Comparison of ENCODE assay signal across 23 cellular contexts in the genomic region with DNA sequence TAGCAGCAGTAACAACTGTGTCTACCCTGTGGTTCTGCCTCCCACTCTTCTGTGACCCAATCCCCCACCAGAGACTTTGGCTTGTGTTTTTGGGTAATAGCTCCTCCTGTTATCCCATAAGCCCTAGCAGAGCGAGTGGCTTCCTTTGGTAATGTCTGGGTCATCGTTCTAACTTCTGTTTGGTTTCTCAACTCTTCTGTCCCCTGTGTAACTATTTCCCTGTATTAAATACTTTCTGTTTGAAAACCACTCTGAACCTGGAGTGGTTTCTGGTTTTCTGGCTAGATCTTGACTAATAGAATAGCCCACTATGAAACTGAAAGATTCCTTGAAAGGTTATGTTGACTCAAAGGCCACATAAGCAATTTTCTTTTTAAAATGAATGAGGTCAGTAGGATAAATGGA.
DNase-seq lines count a peak whose midpoint lies in the region; ATAC-seq, FAIRE-seq and TF ChIP-seq lines count a peak whose summit lies in the region.
"Had no signal": no experiment of that assay in that cellular context is flagged by ENCODE, and none has a peak within 500 bp of the region (broad histone marks: within the 10 kb centered on the region; RNA-seq: fewer than 3 reads in every experiment).

No MANE protein-coding gene starts in this region.

- FAIRE-seq in RCC 7860 (lab: Jason Lieb, UNC), result no peak
- FAIRE-seq: pancreas had no signal

- peaks cover 15% of the 10 kb centered on the region for H3K4me1 Mint-ChIP-seq in nephron progenitor cell
- no peaks in the 10 kb centered on the region for H3K4me1 Mint-ChIP-seq in Caco-2 (ENCODE audit: low read depth, unreplicated experiment)
- H3K4me1 Mint-ChIP-seq: CD14-positive monocyte; central memory CD8-positive, alpha-beta T cell; naive thymus-derived CD8-positive, alpha-beta T cell had no signal

- H3K27ac Mint-ChIP-seq in nephron progenitor cell, result peak overlapping the region; percentile 46
- no peak overlapping the region for H3K27ac Mint-ChIP-seq in Caco-2 (ENCODE audit: unreplicated experiment)
- H3K27ac Mint-ChIP-seq: naive thymus-derived CD8-positive, alpha-beta T cell had no signal

- H3K27ac ChIP-seq in left ventricle myocardium inferior (replicated peaks), result peak overlapping the region; percentile 21
- peak overlapping the region in 1 of 2 donors; percentile 18 for H3K27ac ChIP-seq in right atrium auricular region
- H3K27ac ChIP-seq: epithelial cell of prostate, foreskin keratinocyte, pancreas, PC-9, SJCRH30 had no signal

- DNase-seq in left ventricle myocardium inferior (no peak), right atrium auricular region (ENCODE audit: low spot score) (no peak), OCI-M1 (lab: John Stamatoyannopoulos, UW) (peak; percentile 21), nephron progenitor cell (no peak), RCC 7860 (ENCODE audit: low spot score) (no peak), dedifferentiated amniotic fluid mesenchymal stem cell (ENCODE audit: extremely low spot score) (no peak), Caco-2 (no peak)
- DNase-seq: activated CD4-positive, alpha-beta T cell treated with anti-CD3 and anti-CD28 coated beads for 48 hours; activated naive CD4-positive, alpha-beta T cell; anterior cingulate cortex; foreskin keratinocyte; GF-D8; KG1; naive thymus-derived CD8-positive, alpha-beta T cell; NCI-H187 treated with DMSO at 0.1 percent for 48 hours; NCI-H345; pancreas; PC-9; SJCRH30 had no signal

- H3K4me1 ChIP-seq in left ventricle myocardium inferior (peaks cover 20% of the 10 kb centered on the region), right atrium auricular region (peaks cover 0 to 5% of the 10 kb centered on the region in 2 donors), Caco-2 (no peaks in the 10 kb centered on the region)
- H3K4me1 ChIP-seq: foreskin keratinocyte, SJCRH30 had no signal

- H3K4me3 ChIP-seq in left ventricle myocardium inferior (no peak overlapping the region), right atrium auricular region (no peak overlapping the region), Caco-2 (ENCODE audit: low read depth, low read length) (no peak overlapping the region)
- H3K4me3 ChIP-seq: pancreas, PC-9, SJCRH30 had no signal

- CTCF ChIA-PET in Caco-2 (lab: Charles Lee), result no interaction called here

- no peaks in the 10 kb centered on the region for H3K36me3 ChIP-seq in left ventricle myocardium inferior
- H3K36me3 ChIP-seq in right atrium auricular region, result no peaks in the 10 kb centered on the region
- H3K36me3 ChIP-seq in Caco-2 (ENCODE audit: control insufficient read depth, insufficient read depth, low read length), result no peaks in the 10 kb centered on the region
- H3K36me3 ChIP-seq: pancreas, SJCRH30 had no signal

- intact Hi-C loops in left ventricle myocardium inferior (cut with micrococcal nuclease) (no loop called here), Caco-2 (cut with micrococcal nuclease; ENCODE audit: unreplicated experiment) (no loop called here)

- no peak overlapping the region for H3K4me3 Mint-ChIP-seq in nephron progenitor cell
- no peak overlapping the region for H3K4me3 Mint-ChIP-seq in Caco-2 (ENCODE audit: unreplicated experiment)
- H3K4me3 Mint-ChIP-seq: CD14-positive monocyte; central memory CD8-positive, alpha-beta T cell; naive thymus-derived CD8-positive, alpha-beta T cell had no signal

- no peaks in the 10 kb centered on the region for H3K9me3 Mint-ChIP-seq in nephron progenitor cell
- no peaks in the 10 kb centered on the region for H3K9me3 Mint-ChIP-seq in Caco-2 (ENCODE audit: unreplicated experiment)
- H3K9me3 Mint-ChIP-seq: central memory CD8-positive, alpha-beta T cell; naive thymus-derived CD8-positive, alpha-beta T cell had no signal

- TF ChIP-seq CTCF in left ventricle myocardium inferior (IDR thresholded peaks at IDR 0.05; ENCODE audit: borderline replicate concordance) (no peak), right atrium auricular region (IDR thresholded peaks at IDR 0.05) (no peak), nephron progenitor cell (IDR thresholded peaks at IDR 0.05) (no peak), Caco-2 (IDR thresholded peaks at IDR 0.05; ENCODE audit: insufficient read depth in 1 of 2, low read depth in 1 of 2, low read length in 1 of 2, severe bottlenecking in 1 of 2, unreplicated experiment in 1 of 2) (no peak)

- no peaks in the 10 kb centered on the region for H3K9me3 ChIP-seq in left ventricle myocardium inferior (replicated peaks)
- H3K9me3 ChIP-seq in right atrium auricular region, result no peaks in the 10 kb centered on the region
- no peaks in the 10 kb centered on the region for H3K9me3 ChIP-seq in Caco-2
- H3K9me3 ChIP-seq: pancreas, SJCRH30 had no signal

- H3K27me3 Mint-ChIP-seq in nephron progenitor cell (ENCODE audit: low read depth, poor library complexity) (no peaks in the 10 kb centered on the region), Caco-2 (ENCODE audit: insufficient read depth, unreplicated experiment) (no peaks in the 10 kb centered on the region)
- H3K27me3 Mint-ChIP-seq: naive thymus-derived CD8-positive, alpha-beta T cell had no signal

- H3K27me3 ChIP-seq in left ventricle myocardium inferior (ENCODE audit: low read depth) (no peaks in the 10 kb centered on the region), right atrium auricular region (no peaks in the 10 kb centered on the region), Caco-2 (replicated peaks; ENCODE audit: control insufficient read depth, insufficient read depth, low read length) (no peaks in the 10 kb centered on the region; the same call in 1 of the 2 replicates)
- H3K27me3 ChIP-seq: foreskin keratinocyte, pancreas, SJCRH30 had no signal

- BruUV-seq in Caco-2 (replicated peaks; lab: Mats Ljungman, UMichigan), result no TSS peak

- no peak for ATAC-seq in HG03045 (IDR thresholded peaks at IDR 0.05; ENCODE audit: unreplicated experiment)
- ATAC-seq: foreskin keratinocyte; naive thymus-derived CD8-positive, alpha-beta T cell had no signal

- H3K36me3 Mint-ChIP-seq in nephron progenitor cell (ENCODE audit: low read depth) (no peaks in the 10 kb centered on the region), Caco-2 (ENCODE audit: insufficient read depth, unreplicated experiment) (no peaks in the 10 kb centered on the region)
- H3K36me3 Mint-ChIP-seq: CD14-positive monocyte; naive thymus-derived CD8-positive, alpha-beta T cell had no signal

- POLR2A ChIA-PET in Caco-2 (lab: Charles Lee), result no interaction called here
